15 cellular contexts compared by ENCODE assay signal in genomic region chrX:104137496-104137895, GRCh38. TPM values are rescaled to one million over a fixed set of nuclear protein-coding genes. Genes with fewer than 3 reads are reported as not detected.
DNase-seq lines count a peak whose midpoint lies in the region; ATAC-seq and TF ChIP-seq lines count a peak whose summit lies in the region.
"Had no signal": no experiment of that assay in that cellular context is flagged by ENCODE, and none has a peak within 500 bp of the region (broad histone marks: within the 10 kb centered on the region; RNA-seq: fewer than 3 reads in every experiment).

No MANE protein-coding gene starts in this region.

- H3K27ac ChIP-seq in GM23338 (ENCODE audit: low read depth) (no peak overlapping the region), fibroblast of lung (ENCODE audit: insufficient read depth, low read length) (no peak overlapping the region), colonic mucosa (no peak overlapping the region)
- H3K27ac ChIP-seq: right atrium auricular region had no signal

- no peaks in the 10 kb centered on the region for H3K36me3 ChIP-seq in GM23338 (ENCODE audit: insufficient read depth)
- no peaks in the 10 kb centered on the region for H3K36me3 ChIP-seq in fibroblast of lung (ENCODE audit: control insufficient read depth, insufficient read depth, low read length)
- H3K36me3 ChIP-seq in colonic mucosa, result no peaks in the 10 kb centered on the region
- H3K36me3 ChIP-seq: right atrium auricular region had no signal

- H3K9ac ChIP-seq in fibroblast of lung (ENCODE audit: insufficient read depth, low read length), result no peak overlapping the region
- H3K9ac ChIP-seq in colonic mucosa (ENCODE audit: low read depth in 2 of 2, low read length in 2 of 2), result no peak overlapping the region

- no peak overlapping the region for H3K4me3 Mint-ChIP-seq in GM23338
- H3K4me3 Mint-ChIP-seq: activated naive CD8-positive, alpha-beta T cell treated with anti-CD3 and anti-CD28 coated beads, Interleukin-2, amount 10 ng/mL, durations not matched to agents 7 days and 5 days; CD4-positive, alpha-beta memory T cell; dendritic cell treated with granulocyte-macrophage colony-stimulating factor and Interleukin-4, amounts not matched to agents 40 ng/mL and 50 ng/mL, for 4 days; naive thymus-derived CD4-positive, alpha-beta T cell had no signal

- H3F3A ChIP-seq in GM23338 (replicated peaks; ENCODE audit: low read depth), result no peaks in the 10 kb centered on the region

- TF ChIP-seq CTCF in AG10803 (conservative IDR thresholded peaks at IDR 0.05; ENCODE audit: low read length) (no peak), GM23338 (conservative IDR thresholded peaks at IDR 0.05; ENCODE audit: low read depth in 2 of 2) (no peak), fibroblast of lung (conservative IDR thresholded peaks at IDR 0.05 in 1 of 2, IDR thresholded peaks at IDR 0.05 in 1 of 2; ENCODE audit: low read depth in 1 of 2, low read length in 2 of 2) (no peak), colonic mucosa (IDR thresholded peaks at IDR 0.05) (no peak)

- H3K27ac Mint-ChIP-seq in GM23338, result no peak overlapping the region
- H3K27ac Mint-ChIP-seq: activated naive CD8-positive, alpha-beta T cell treated with anti-CD3 and anti-CD28 coated beads, Interleukin-2, amount 10 ng/mL, durations not matched to agents 7 days and 5 days; dendritic cell treated with granulocyte-macrophage colony-stimulating factor and Interleukin-4, amounts not matched to agents 40 ng/mL and 50 ng/mL, for 4 days had no signal

- intact Hi-C loops in colonic mucosa (cut with DNase I), result loop anchor here (10.0 kb wide), 1 partner anchor 293 kb away; no protein-coding TSS in a partner anchor

- H3K9me3 Mint-ChIP-seq in GM23338, result no peaks in the 10 kb centered on the region
- H3K9me3 Mint-ChIP-seq: activated naive CD8-positive, alpha-beta T cell treated with anti-CD3 and anti-CD28 coated beads, Interleukin-2, amount 10 ng/mL, durations not matched to agents 7 days and 5 days; dendritic cell treated with granulocyte-macrophage colony-stimulating factor and Interleukin-4, amounts not matched to agents 40 ng/mL and 50 ng/mL, for 4 days had no signal

- DNase-seq in AG10803 (ENCODE audit: low read depth), result peak; percentile 21
- peak; percentile 3 for DNase-seq in GM23338 (ENCODE audit: low spot score)
- peak; percentile 23 for DNase-seq in RPMI7951 (ENCODE audit: low read depth)
- peak; percentile 26 to 32 for DNase-seq in fibroblast of lung (ENCODE audit: low read depth in 2 of 2)
- DNase-seq in colonic mucosa, result no peak
- no peak for DNase-seq in NCI-H2081 treated with DMSO at 0.1 percent for 48 hours (lab: John Stamatoyannopoulos, UW)
- DNase-seq: activated naive CD8-positive, alpha-beta T cell treated with anti-CD3 and anti-CD28 coated beads, Interleukin-2, amount 10 ng/mL, durations not matched to agents 7 days and 5 days; kidney glomerular epithelial cell; NCI-H1694 had no signal

- H3K9me3 ChIP-seq in fibroblast of lung (ENCODE audit: control insufficient read depth, insufficient read depth, low read depth, low read length) (no peaks in the 10 kb centered on the region), colonic mucosa (no peaks in the 10 kb centered on the region)
- H3K9me3 ChIP-seq: right atrium auricular region had no signal

- no peaks in the 10 kb centered on the region for H4K20me1 ChIP-seq in GM23338 (replicated peaks; ENCODE audit: insufficient read depth)
- no peaks in the 10 kb centered on the region for H4K20me1 ChIP-seq in fibroblast of lung (ENCODE audit: control insufficient read depth, extremely low read depth, insufficient read depth, low read length)

- no peak overlapping the region for H2AFZ ChIP-seq in GM23338
- no peak overlapping the region for H2AFZ ChIP-seq in fibroblast of lung (ENCODE audit: low read length)

- no peaks in the 10 kb centered on the region for H3K9me2 ChIP-seq in GM23338 (ENCODE audit: insufficient read depth)

- H3K27me3 Mint-ChIP-seq in GM23338 (ENCODE audit: insufficient read depth, low read depth, poor library complexity), result no peaks in the 10 kb centered on the region
- H3K27me3 Mint-ChIP-seq: activated naive CD8-positive, alpha-beta T cell treated with anti-CD3 and anti-CD28 coated beads, Interleukin-2, amount 10 ng/mL, durations not matched to agents 7 days and 5 days; CD4-positive, alpha-beta memory T cell; dendritic cell treated with granulocyte-macrophage colony-stimulating factor and Interleukin-4, amounts not matched to agents 40 ng/mL and 50 ng/mL, for 4 days; naive thymus-derived CD4-positive, alpha-beta T cell had no signal

- no peaks in the 10 kb centered on the region for H3K36me3 Mint-ChIP-seq in GM23338 (ENCODE audit: low read depth)
- H3K36me3 Mint-ChIP-seq: activated naive CD8-positive, alpha-beta T cell treated with anti-CD3 and anti-CD28 coated beads, Interleukin-2, amount 10 ng/mL, durations not matched to agents 7 days and 5 days; naive thymus-derived CD4-positive, alpha-beta T cell had no signal

- no peaks in the 10 kb centered on the region for H3K4me1 ChIP-seq in GM23338 (ENCODE audit: insufficient read depth)
- H3K4me1 ChIP-seq in fibroblast of lung (ENCODE audit: control insufficient read depth, extremely low read depth, insufficient read depth, low read length), result no peaks in the 10 kb centered on the region
- H3K4me1 ChIP-seq in colonic mucosa, result no peaks in the 10 kb centered on the region

- H3K4me3 ChIP-seq in AG10803 (ENCODE audit: low read length) (no peak overlapping the region), GM23338 (no peak overlapping the region), fibroblast of lung (replicated peaks in 1 of 4; ENCODE audit: control extremely low read depth in 1 of 4, insufficient read depth in 1 of 4, low read depth in 3 of 4, low read length in 4 of 4) (no peak overlapping the region), colonic mucosa (no peak overlapping the region)
- H3K4me3 ChIP-seq: right atrium auricular region had no signal

- no peaks in the 10 kb centered on the region; the same call in 2 of the 3 replicates for H3K4me1 Mint-ChIP-seq in GM23338

- H3K27me3 ChIP-seq in GM23338 (ENCODE audit: insufficient read depth), result no peaks in the 10 kb centered on the region
- H3K27me3 ChIP-seq in fibroblast of lung (ENCODE audit: control insufficient read depth, insufficient read depth, low read length), result no peaks in the 10 kb centered on the region
- no peaks in the 10 kb centered on the region for H3K27me3 ChIP-seq in colonic mucosa
- H3K27me3 ChIP-seq: right atrium auricular region had no signal

- H3K4me2 ChIP-seq in GM23338 (no peak overlapping the region), fibroblast of lung (ENCODE audit: extremely low read depth, insufficient read depth, low read length) (no peak overlapping the region)

- ATAC-seq in GM23338, result no peak
- no peak for ATAC-seq in HG02623 (IDR thresholded peaks at IDR 0.05; ENCODE audit: unreplicated experiment)
- no peak for ATAC-seq in HG03354 (IDR thresholded peaks at IDR 0.05; ENCODE audit: poor library complexity, severe bottlenecking, unreplicated experiment)
- ATAC-seq: naive thymus-derived CD4-positive, alpha-beta T cell had no signal

- H3K79me2 ChIP-seq in GM23338 (replicated peaks; ENCODE audit: insufficient read depth) (no peaks in the 10 kb centered on the region), fibroblast of lung (ENCODE audit: control insufficient read depth, insufficient read depth, low read length) (no peaks in the 10 kb centered on the region)

TF ChIP-seq in GM23338, 12 proteins besides CTCF, POLR2A, EP300 and RAD21 (continues in another document):
- no peak for TF ChIP-seq ZNF114 (CRISPR knock-in tag; IDR thresholded peaks at IDR 0.05)

RNA-seq across cellular contexts. Expression of gene SLC25A53, which starts 19.3 kb away (rescaled TPM):
- total RNA-seq in GM23338 (2014; rRNA removed; shearing (Covaris generic)), result 2.2 and 3.7 TPM in 2 replicates
- polyA plus RNA-seq in GM23338 (2016; fragmentation: Nextera tagmentation; extraction: Ambion mirVana) (2.4 and 3.7 TPM in 2 replicates), fibroblast of lung (5.4 and 5.9 TPM in 2 replicates)
- total RNA-seq in RPMI7951 (2014; rRNA removed; shearing (Covaris generic)), result 6.4 and 7.4 TPM in 2 replicates
- total RNA-seq in fibroblast of lung (13.4 and 13.7 TPM in 2 replicates), colonic mucosa (1 to 10 TPM; 7.5 to 8.6 TPM)
- 5.0 and 5.3 TPM in 2 replicates for polyA plus RNA-seq in fibroblast of lung (2012)
- polyA minus RNA-seq in fibroblast of lung (ENCODE audit: low replicate concordance), result 5.7 and 6.0 TPM in 2 replicates

RNA-seq across cellular contexts. Expression of gene ZCCHC18, which starts 25.2 kb away (rescaled TPM):
- total RNA-seq in GM23338 (2014; rRNA removed; shearing (Covaris generic)), result 4.4 and 4.7 TPM in 2 replicates
- polyA plus RNA-seq in GM23338 (2016; fragmentation: Nextera tagmentation; extraction: Ambion mirVana) (3.4 and 4.9 TPM in 2 replicates), fibroblast of lung (0.41 and 0.48 TPM in 2 replicates)
- 0.20 TPM in 1 of 2 replicates, not detected in the other for total RNA-seq in RPMI7951 (2014; rRNA removed; shearing (Covaris generic))
- total RNA-seq in fibroblast of lung (0.66 and 1.3 TPM in 2 replicates), colonic mucosa (under 1 TPM in 1 of 2 donors, not detected in 1; 0.98 TPM)
- polyA plus RNA-seq in fibroblast of lung (2012), result 0.24 and 0.37 TPM in 2 replicates
- not detected in 2 replicates for polyA minus RNA-seq in fibroblast of lung (ENCODE audit: low replicate concordance)

RNA-seq across cellular contexts. Expression of gene FAM199X, which starts 28.8 kb away (rescaled TPM):
- total RNA-seq in GM23338 (2014; rRNA removed; shearing (Covaris generic)), result 16.1 and 18.7 TPM in 2 replicates
- polyA plus RNA-seq in GM23338 (2016; fragmentation: Nextera tagmentation; extraction: Ambion mirVana) (9.1 and 11.0 TPM in 2 replicates), fibroblast of lung (5.9 and 6.7 TPM in 2 replicates)
- 11.9 and 14.7 TPM in 2 replicates for total RNA-seq in RPMI7951 (2014; rRNA removed; shearing (Covaris generic))
- total RNA-seq in fibroblast of lung (17.2 and 21.1 TPM in 2 replicates), colonic mucosa (10 to 100 TPM; 20.9 to 29.3 TPM)
- 8.0 and 10.3 TPM in 2 replicates for polyA plus RNA-seq in fibroblast of lung (2012)
- polyA minus RNA-seq in fibroblast of lung (ENCODE audit: low replicate concordance), result 0.63 and 1.9 TPM in 2 replicates

Comparison
In these comparisons a context has a peak if more than half of its experiments do, and no peak if none do; other contexts are left out.
1. DNase-seq: peak in AG10803 (single experiment), GM23338 (single experiment), RPMI7951 (single experiment) and fibroblast of lung (2 of 2); none in colonic mucosa (single experiment) and NCI-H2081 treated with DMSO at 0.1 percent for 48 hours (single experiment).